Comparison of ENCODE assay signal across 8 cellular contexts in genomic region chr4:18020145-18020670, GRCh38. TPM values are rescaled to one million over a fixed set of nuclear protein-coding genes. Genes with fewer than 3 reads are reported as not detected.
DNase-seq lines count a peak whose midpoint lies in the region; ATAC-seq and TF ChIP-seq lines count a peak whose summit lies in the region.

No MANE protein-coding gene starts in this region.

- ATAC-seq in thoracic aorta (ENCODE audit: insufficient number of reproducible peaks, low FRiP score, low read depth): no peak
- no peak for ATAC-seq in GM19452 (IDR thresholded peaks at IDR 0.05; ENCODE audit: unreplicated experiment)
- no peak for ATAC-seq in GM18861 (IDR thresholded peaks at IDR 0.05; ENCODE audit: unreplicated experiment)

- CTCF ChIA-PET in OCI-LY7 (lab: Charles Lee; ENCODE audit: unreplicated experiment): interaction anchor here (0.6 kb wide), 1 partner anchor 195 kb away, joined by 3 read pairs; no protein-coding TSS in a partner anchor

- H3K27ac ChIP-seq in OCI-LY7 (ENCODE audit: low read depth, low read length, poor library complexity, severe bottlenecking): peak overlapping the region; percentile 79
- H3K27ac ChIP-seq in breast epithelium: peak overlapping the region in 1 of 2 donors; percentile 96
- peak overlapping the region in 1 of 2 donors; percentile 89 for H3K27ac ChIP-seq in thoracic aorta

- DNase-seq in NCI-H748 (lab: John Stamatoyannopoulos, UW; ENCODE audit: unreplicated experiment): peak; percentile 37
- DNase-seq in NCI-H748 treated with DMSO at 0.1 percent for 48 hours (lab: John Stamatoyannopoulos, UW): no peak
- peak; percentile 32 for DNase-seq in OCI-LY7 (ENCODE audit: low spot score)
- no peak for DNase-seq in breast epithelium (ENCODE audit: low spot score in 2 of 2)
- no peak for DNase-seq in lower leg skin (ENCODE audit: low spot score in 2 of 2)
- DNase-seq in thoracic aorta (ENCODE audit: low spot score): no peak

- H3K4me1 ChIP-seq in OCI-LY7 (ENCODE audit: insufficient read depth, low read length, poor library complexity, severe bottlenecking) (peaks cover 23% of the 10 kb centered on the region), breast epithelium (no peaks in the 10 kb centered on the region), thoracic aorta (ENCODE audit: control insufficient read depth in 1 of 2, low read depth in 2 of 2) (peaks cover 7 to 16% of the 10 kb centered on the region in 2 donors)

- POLR2A ChIA-PET in OCI-LY7 (lab: Charles Lee): interaction anchor here (0.7 to 1.7 kb wide), 2 partner anchors 9 to 227 kb away, joined by 3 to 12 read pairs; no protein-coding TSS in a partner anchor

- H2AFZ ChIP-seq in OCI-LY7 (ENCODE audit: low read length): no peak overlapping the region

- H3K4me3 ChIP-seq in OCI-LY7 (ENCODE audit: low read depth, low read length, poor library complexity, severe bottlenecking) (peak overlapping the region; percentile 99), breast epithelium (peak overlapping the region; percentile 89 to 96 (median 94)), lower leg skin (ENCODE audit: low read depth, poor library complexity, severe bottlenecking) (peak overlapping the region; percentile 88), thoracic aorta (peak overlapping the region; percentile 98)

- H3K79me2 ChIP-seq in OCI-LY7 (ENCODE audit: insufficient read depth, low read depth, low read length): peaks cover 55% of the 10 kb centered on the region

- peaks cover 45% of the 10 kb centered on the region for H4K20me1 ChIP-seq in OCI-LY7 (ENCODE audit: insufficient read depth, low read length)

- TF ChIP-seq POLR2A in breast epithelium (IDR thresholded peaks at IDR 0.05) (no peak), lower leg skin (IDR thresholded peaks at IDR 0.05) (no peak)

- 3 to 6% methylated on average over 16 of the region's 16 CpGs for WGBS in lower leg skin, 2 donors

- no peak for TF ChIP-seq CTCF in OCI-LY7 (conservative IDR thresholded peaks at IDR 0.05; ENCODE audit: low read length)
- TF ChIP-seq CTCF in breast epithelium (IDR thresholded peaks at IDR 0.05): no peak
- TF ChIP-seq CTCF in lower leg skin (IDR thresholded peaks at IDR 0.05): no peak
- no peak for TF ChIP-seq CTCF in thoracic aorta (IDR thresholded peaks at IDR 0.05)

- intact Hi-C loops in OCI-LY7 (cut with micrococcal nuclease; ENCODE audit: unreplicated experiment) (loop anchor here (2.0 to 10.0 kb wide), 3 partner anchors 209 to 443 kb away; partner anchors contain the start of genes DCAF16, LAP3 and NCAPG), breast epithelium (cut with DNase I; ENCODE audit: low total_unique reads) (no loop called here), lower leg skin (cut with DNase I; ENCODE audit: low total_unique reads) (no loop called here)

- no peaks in the 10 kb centered on the region for H3K27me3 ChIP-seq in breast epithelium
- no peaks in the 10 kb centered on the region for H3K27me3 ChIP-seq in thoracic aorta (replicated peaks; ENCODE audit: insufficient read depth)

- H3K9me2 ChIP-seq in OCI-LY7 (ENCODE audit: insufficient read depth, low read length): peaks cover 4% of the 10 kb centered on the region; the same call in 1 of the 2 replicates

- BruUV-seq in OCI-LY7 (replicated peaks; lab: Mats Ljungman, UMichigan): no TSS peak

- H3K9me3 ChIP-seq in OCI-LY7 (ENCODE audit: low read length) (no peaks in the 10 kb centered on the region; the same call in 1 of the 2 replicates), breast epithelium (no peaks in the 10 kb centered on the region), thoracic aorta (no peaks in the 10 kb centered on the region)

- H3K36me3 ChIP-seq in OCI-LY7 (ENCODE audit: insufficient read depth, low read length) (peaks cover 5% of the 10 kb centered on the region), breast epithelium (no peaks in the 10 kb centered on the region), thoracic aorta (no peaks in the 10 kb centered on the region)

- peak overlapping the region; percentile 91 for H3K4me2 ChIP-seq in OCI-LY7 (ENCODE audit: low read length)

RNA-seq across cellular contexts. Expression of gene LCORL, which starts 1.3 kb away (rescaled TPM):
- total RNA-seq in OCI-LY7 (2014; rRNA removed; shearing (Covaris generic)): 16.0 and 31.4 TPM in 2 replicates
- total RNA-seq in OCI-LY7 (2022): 37.4 and 42.2 TPM in 2 replicates
- 10 to 100 TPM; 23.9 to 34.1 (median 29.6) TPM for total RNA-seq in breast epithelium
- total RNA-seq in lower leg skin: 10 to 100 TPM; 12.2 to 58.9 (median 27.0) TPM
- total RNA-seq in thoracic aorta: 10 to 100 TPM; 10.4 to 39.4 TPM

Comparison
In these comparisons a context has a peak if more than half of its experiments do, and no peak if none do; other contexts are left out.
1. DNase-seq: peak in NCI-H748 (single experiment) and OCI-LY7 (single experiment); none in NCI-H748 treated with DMSO at 0.1 percent for 48 hours (single experiment), breast epithelium (0 of 2), lower leg skin (0 of 2) and thoracic aorta (single experiment).
2. Peak in every context shown above with its lines, with median percentiles within 50 percentile points of each other: H3K4me3 ChIP-seq.